19 cellular contexts compared by ENCODE assay signal in the genomic region with DNA sequence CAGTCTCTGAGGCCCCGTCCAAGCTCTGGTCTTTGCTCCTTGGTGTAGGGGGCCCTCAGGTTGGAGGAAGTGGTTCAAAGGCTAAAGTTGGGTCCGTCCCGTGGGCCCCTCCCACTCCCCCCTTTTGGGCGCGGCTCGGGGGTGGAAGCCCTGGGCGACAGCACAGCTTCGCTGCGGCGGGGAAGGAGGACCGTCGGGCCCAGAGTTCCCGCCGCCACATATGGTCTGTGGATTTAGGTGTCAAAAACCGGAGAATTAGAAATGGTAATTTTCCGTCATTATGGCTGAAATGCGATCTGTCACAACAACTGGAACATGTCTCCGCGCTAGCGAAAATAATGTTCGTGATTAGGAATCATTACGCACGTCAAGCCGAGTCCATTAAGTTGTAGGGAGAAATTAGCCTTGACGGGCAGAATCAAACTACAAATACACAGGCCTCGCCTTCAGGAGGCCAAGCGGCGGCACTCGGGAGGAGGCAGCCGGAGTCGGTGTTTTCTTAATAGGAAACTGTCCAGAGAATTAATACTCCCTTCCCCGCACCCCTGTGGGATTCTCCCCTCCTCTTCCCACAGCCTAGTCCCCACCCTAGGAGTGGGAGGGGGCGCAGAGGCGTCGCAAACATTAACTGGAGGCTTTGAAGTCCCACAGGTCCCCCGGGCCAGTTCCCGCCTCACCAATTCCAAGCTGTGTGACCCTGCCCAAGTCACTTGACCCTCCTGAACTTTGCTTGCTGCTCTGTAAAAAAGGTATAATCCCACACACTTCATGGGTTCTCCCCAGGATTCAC. TPM values are rescaled to one million over a fixed set of nuclear protein-coding genes. Genes with fewer than 3 reads are reported as not detected.
DNase-seq lines count a peak whose midpoint lies in the region; ATAC-seq and TF ChIP-seq lines count a peak whose summit lies in the region.
"Had no signal": no experiment of that assay in that cellular context is flagged by ENCODE, and none has a peak within 500 bp of the region (broad histone marks: within the 10 kb centered on the region; RNA-seq: fewer than 3 reads in every experiment).

No MANE protein-coding gene starts in this region.

- no peaks in the 10 kb centered on the region for H3K9me3 Mint-ChIP-seq in memory B cell

- H3K79me2 ChIP-seq in DOHH2 (ENCODE audit: control insufficient read depth, low read length) = no peaks in the 10 kb centered on the region

- H3K4me3 Mint-ChIP-seq in T-helper 17 cell (peak overlapping the region; percentile 58), memory B cell (peak overlapping the region; percentile 24)
- H3K4me3 Mint-ChIP-seq: dendritic cell treated with granulocyte-macrophage colony-stimulating factor and Interleukin-4, amounts not matched to agents 40 ng/mL and 50 ng/mL, for 4 days; nephron progenitor cell had no signal

- H3K27me3 ChIP-seq in DOHH2 (ENCODE audit: control insufficient read depth, low read length) (peaks cover 68% of the 10 kb centered on the region), upper lobe of right lung (peaks cover 99% of the 10 kb centered on the region)

- H3K27me3 Mint-ChIP-seq in T-helper 17 cell (peaks cover 93% of the 10 kb centered on the region), memory B cell (peaks cover 38% of the 10 kb centered on the region)

- ATAC-seq in T-helper 17 cell (no peak), memory B cell (ENCODE audit: low read depth) (no peak), upper lobe of right lung (no peak)
- ATAC-seq: left ventricle myocardium superior, Panc1 had no signal

- TF ChIP-seq CTCF in DOHH2 (IDR thresholded peaks at IDR 0.05; ENCODE audit: low read depth, low read length, poor library complexity, severe bottlenecking) (no peak), upper lobe of right lung (IDR thresholded peaks at IDR 0.05) (no peak)

- intact Hi-C loops in posterior cingulate gyrus (cut with DNase I) (no loop called here), upper lobe of right lung (cut with DNase I) (no loop called here)

- no peaks in the 10 kb centered on the region for H4K20me1 ChIP-seq in DOHH2 (ENCODE audit: control insufficient read depth, insufficient read depth, low read depth, low read length)

- H3F3A ChIP-seq in DOHH2 (ENCODE audit: control insufficient read depth, insufficient read depth) = no peaks in the 10 kb centered on the region

- peaks cover 2% of the 10 kb centered on the region; the same call in 1 of the 2 replicates for H3K9me3 ChIP-seq in DOHH2 (ENCODE audit: control insufficient read depth, insufficient read depth, low read length)
- peaks cover 3% of the 10 kb centered on the region for H3K9me3 ChIP-seq in T-helper 17 cell (ENCODE audit: control insufficient read depth, low read length, poor library complexity, severe bottlenecking)
- H3K9me3 ChIP-seq in upper lobe of right lung = no peaks in the 10 kb centered on the region

- no peak overlapping the region for H3K27ac ChIP-seq in DOHH2 (ENCODE audit: low read depth, low read length)
- H3K27ac ChIP-seq in upper lobe of right lung = no peak overlapping the region
- H3K27ac ChIP-seq: 22Rv1, upper lobe of left lung had no signal

- peak overlapping the region; percentile 2 for H3K27ac Mint-ChIP-seq in T-helper 17 cell
- peak overlapping the region; percentile 41 for H3K27ac Mint-ChIP-seq in memory B cell
- H3K27ac Mint-ChIP-seq: dendritic cell treated with granulocyte-macrophage colony-stimulating factor and Interleukin-4, amounts not matched to agents 40 ng/mL and 50 ng/mL, for 4 days had no signal

- H3K4me1 ChIP-seq in DOHH2 (ENCODE audit: control insufficient read depth, low read length) = peaks cover 18% of the 10 kb centered on the region
- H3K4me1 ChIP-seq in upper lobe of right lung = peaks cover 7% of the 10 kb centered on the region

- H3K36me3 ChIP-seq in DOHH2 (ENCODE audit: control insufficient read depth, low read length) = no peaks in the 10 kb centered on the region
- H3K36me3 ChIP-seq in upper lobe of right lung = no peaks in the 10 kb centered on the region
- H3K36me3 ChIP-seq: upper lobe of left lung had no signal

- H3K36me3 Mint-ChIP-seq in T-helper 17 cell (ENCODE audit: low read depth) (no peaks in the 10 kb centered on the region), memory B cell (no peaks in the 10 kb centered on the region)

- DNase-seq in DMS79 treated with DMSO at 0.1 percent for 48 hours (lab: John Stamatoyannopoulos, UW) (peak; percentile 14), DMS79 (lab: John Stamatoyannopoulos, UW) (no peak), T-helper 17 cell (no peak), memory B cell (ENCODE audit: low spot score in 2 of 2) (peak in 1 of 2 donors; percentile 14), posterior cingulate gyrus (no peak), upper lobe of right lung (no peak)
- no peak for DNase-seq in stimulated activated CD4-positive, alpha-beta T cell treated with anti-CD3 and anti-CD28 coated beads, Interleukin-12 subunit alpha, Interleukin-12 subunit beta, amount 100 ng/mL, for 4 hours
- DNase-seq: hypothalamus; left ventricle myocardium superior; NCI-H510A; nephron progenitor cell; stimulated activated CD4-positive, alpha-beta T cell treated with anti-CD3 and anti-CD28 coated beads, Interleukin-2, amount 100 ng/mL, for 48 hours; SW 1271; upper lobe of left lung had no signal

- peaks cover 12% of the 10 kb centered on the region for H3K4me1 Mint-ChIP-seq in T-helper 17 cell
- H3K4me1 Mint-ChIP-seq in memory B cell = peaks cover 14% of the 10 kb centered on the region

- H3K4me2 ChIP-seq in DOHH2 (ENCODE audit: low read length) = peak overlapping the region; percentile 44; the same call in 1 of the 2 replicates

- H3K4me3 ChIP-seq in DOHH2 (ENCODE audit: low read length) (no peak overlapping the region), upper lobe of right lung (no peak overlapping the region)
- H3K4me3 ChIP-seq: upper lobe of left lung had no signal

- H3K9me2 ChIP-seq in DOHH2 (replicated peaks; ENCODE audit: control insufficient read depth, low read length) = no peaks in the 10 kb centered on the region

RNA-seq across cellular contexts. Expression of a gene that starts 15.0 kb away (rescaled TPM):
- total RNA-seq in T-helper 17 cell = not detected
- total RNA-seq in upper lobe of right lung = not detected
- total RNA-seq: left ventricle myocardium superior, renal cortical epithelial cell had no signal

RNA-seq across cellular contexts. Expression of a gene that starts 45.2 kb away (rescaled TPM):
- total RNA-seq in T-helper 17 cell = 1 to 10 TPM; 8.4 to 8.9 TPM
- 17.9 TPM for total RNA-seq in upper lobe of right lung
